10 cellular contexts compared by ENCODE assay signal in genomic region chr14:101737414-101738367, GRCh38. TPM values are rescaled to one million over a fixed set of nuclear protein-coding genes. Genes with fewer than 3 reads are reported as not detected.
DNase-seq lines count a peak whose midpoint lies in the region; ATAC-seq and TF ChIP-seq lines count a peak whose summit lies in the region.
"Had no signal": no experiment of that assay in that cellular context is flagged by ENCODE, and none has a peak within 500 bp of the region (broad histone marks: within the 10 kb centered on the region; RNA-seq: fewer than 3 reads in every experiment).

No MANE protein-coding gene starts in this region.

- ATAC-seq in GM23338: no peak
- no peak for ATAC-seq in lung (ENCODE audit: insufficient read depth, low FRiP score)
- ATAC-seq in HG03139 (IDR thresholded peaks at IDR 0.05; ENCODE audit: unreplicated experiment): no peak
- no peak for ATAC-seq in GM21390 (IDR thresholded peaks at IDR 0.05; ENCODE audit: unreplicated experiment)

- no peaks in the 10 kb centered on the region for H3K9me2 ChIP-seq in GM23338 (ENCODE audit: insufficient read depth)

- peaks cover 16 to 35% (median 22%) of the 10 kb centered on the region in 3 donors for H3K4me1 Mint-ChIP-seq in CD8-positive, alpha-beta memory T cell
- H3K4me1 Mint-ChIP-seq in GM23338: no peaks in the 10 kb centered on the region; the same call in 2 of the 3 replicates

- peaks cover 2% of the 10 kb centered on the region for H3K4me1 ChIP-seq in CD8-positive, alpha-beta memory T cell (ENCODE audit: insufficient read depth, low read length)
- H3K4me1 ChIP-seq in GM23338 (ENCODE audit: insufficient read depth): no peaks in the 10 kb centered on the region
- H3K4me1 ChIP-seq in lung (ENCODE audit: control insufficient read depth in 2 of 2, insufficient read depth in 2 of 2, low read length in 2 of 2): no peaks in the 10 kb centered on the region
- H3K4me1 ChIP-seq: tibial artery had no signal

- H4K20me1 ChIP-seq in GM23338 (replicated peaks; ENCODE audit: insufficient read depth): no peaks in the 10 kb centered on the region

- TF ChIP-seq CTCF in GM23338 (conservative IDR thresholded peaks at IDR 0.05; ENCODE audit: low read depth in 2 of 2) (peak; percentile 18 to 45; a peak in 2 of 4 replicates), lung (IDR thresholded peaks at IDR 0.05; ENCODE audit: control extremely low read depth, extremely low read depth) (no peak)

- no peaks in the 10 kb centered on the region for H3K36me3 ChIP-seq in CD8-positive, alpha-beta memory T cell (ENCODE audit: insufficient read depth, low read length)
- H3K36me3 ChIP-seq in GM23338 (ENCODE audit: insufficient read depth) (no peaks in the 10 kb centered on the region), lung (ENCODE audit: control insufficient read depth in 2 of 2, insufficient read depth in 2 of 2, low read length in 2 of 2) (no peaks in the 10 kb centered on the region)
- H3K36me3 ChIP-seq: tibial artery had no signal

- H3K36me3 Mint-ChIP-seq in CD8-positive, alpha-beta memory T cell: peaks cover 2 to 25% (median 3%) of the 10 kb centered on the region in 3 donors
- peaks cover 17% of the 10 kb centered on the region; the same call in 2 of the 3 replicates for H3K36me3 Mint-ChIP-seq in GM23338 (ENCODE audit: low read depth)

- H3K27me3 Mint-ChIP-seq in CD8-positive, alpha-beta memory T cell: no peaks in the 10 kb centered on the region
- H3K27me3 Mint-ChIP-seq in GM23338 (ENCODE audit: insufficient read depth, low read depth, poor library complexity): peaks cover 5% of the 10 kb centered on the region

- no peak overlapping the region for H2AFZ ChIP-seq in GM23338

- H3F3A ChIP-seq in GM23338 (replicated peaks; ENCODE audit: low read depth): no peaks in the 10 kb centered on the region

- H3K9me3 ChIP-seq in CD8-positive, alpha-beta memory T cell (ENCODE audit: low read length): peaks cover 11% of the 10 kb centered on the region
- H3K9me3 ChIP-seq in lung (ENCODE audit: control insufficient read depth in 2 of 2, insufficient read depth in 1 of 2, low read length in 1 of 2): peaks cover 0 to 8% of the 10 kb centered on the region in 2 donors

- CTCF ChIA-PET in CD8-positive, alpha-beta memory T cell (lab: Charles Lee): interaction anchor here (0.7 to 2.1 kb wide), 3 partner anchors 15 to 30 kb away, joined by 3 to 7 read pairs (median 5); no protein-coding TSS in a partner anchor

- H3K27ac Mint-ChIP-seq in CD8-positive, alpha-beta memory T cell: peak overlapping the region in 7 of 8 donors; percentile 8 to 85 (median 65)
- H3K27ac Mint-ChIP-seq in GM23338: no peak overlapping the region

- H3K4me3 ChIP-seq in CD8-positive, alpha-beta memory T cell (ENCODE audit: low read length): no peak overlapping the region
- no peak overlapping the region for H3K4me3 ChIP-seq in GM23338
- H3K4me3 ChIP-seq in lung: no peak overlapping the region
- H3K4me3 ChIP-seq: tibial artery had no signal

- DNase-seq in CD8-positive, alpha-beta memory T cell: no peak
- no peak for DNase-seq in GM23338 (ENCODE audit: low spot score)
- DNase-seq in activated CD4-positive, alpha-beta T cell treated with anti-CD3 and anti-CD28 coated beads, Interleukin-2, amount 50 U/mL, for 4 hours: peak; percentile 21 to 28
- DNase-seq in lung (ENCODE audit: low spot score): peak; percentile 16
- DNase-seq in glomerular visceral epithelial cell (ENCODE audit: extremely low spot score): no peak
- DNase-seq: activated CD4-positive, CD25-positive, alpha-beta regulatory T cell treated with anti-CD3 and anti-CD28 coated beads, Interleukin-2, amount 50 U/mL, for 72 hours; MV-4-11; tibial artery had no signal

- H3K9me3 Mint-ChIP-seq in CD8-positive, alpha-beta memory T cell: peaks cover 10 to 25% (median 21%) of the 10 kb centered on the region in 5 donors
- H3K9me3 Mint-ChIP-seq in GM23338: peaks cover 37% of the 10 kb centered on the region

- H3K27me3 ChIP-seq in CD8-positive, alpha-beta memory T cell (ENCODE audit: insufficient read depth, low read length, poor library complexity, severe bottlenecking): no peaks in the 10 kb centered on the region
- no peaks in the 10 kb centered on the region for H3K27me3 ChIP-seq in GM23338 (ENCODE audit: insufficient read depth)
- H3K27me3 ChIP-seq in lung (ENCODE audit: control insufficient read depth, insufficient read depth): no peaks in the 10 kb centered on the region

- POLR2A ChIA-PET in CD8-positive, alpha-beta memory T cell (lab: Charles Lee): no interaction called here

- no peak overlapping the region for H3K4me3 Mint-ChIP-seq in CD8-positive, alpha-beta memory T cell
- no peak overlapping the region for H3K4me3 Mint-ChIP-seq in GM23338

- 59 to 70% methylated on average over 11 of the region's 11 CpGs for WGBS in lung, 2 donors

- no peaks in the 10 kb centered on the region for H3K79me2 ChIP-seq in GM23338 (replicated peaks; ENCODE audit: insufficient read depth)

- H3K27ac ChIP-seq in CD8-positive, alpha-beta memory T cell (ENCODE audit: low read depth, low read length): no peak overlapping the region
- H3K27ac ChIP-seq in GM23338 (ENCODE audit: low read depth) (no peak overlapping the region), lung (ENCODE audit: low read depth in 1 of 2, low read length in 1 of 2) (no peak overlapping the region)
- H3K27ac ChIP-seq: tibial artery had no signal

- H3K4me2 ChIP-seq in GM23338: no peak overlapping the region

TF ChIP-seq in GM23338, 12 proteins besides CTCF, POLR2A, EP300 and RAD21:
- TF ChIP-seq STAT1 (IDR thresholded peaks at IDR 0.05; ENCODE audit: unreplicated experiment) (no peak), REST (IDR thresholded peaks at IDR 0.05; ENCODE audit: unreplicated experiment) (no peak), ZNF331 (CRISPR knock-in tag; IDR thresholded peaks at IDR 0.05; ENCODE audit: low read depth) (no peak), ETS1 (IDR thresholded peaks at IDR 0.05) (no peak), CREB1 (CRISPR knock-in tag; IDR thresholded peaks at IDR 0.05; ENCODE audit: low read depth) (no peak), POLR2AphosphoS5 (IDR thresholded peaks at IDR 0.05; ENCODE audit: low read depth) (no peak), ZNF114 (CRISPR knock-in tag; IDR thresholded peaks at IDR 0.05) (no peak)
TF ChIP-seq in GM23338: peak in this region for 0.

RNA-seq across cellular contexts. Expression of gene PPP2R5C, which starts 23.8 kb away (rescaled TPM):
- total RNA-seq in CD8-positive, alpha-beta memory T cell: 100 to 1,000 TPM; 278 to 307 TPM
- polyA plus RNA-seq in CD8-positive, alpha-beta memory T cell: 342 TPM
- total RNA-seq in GM23338 (2014; rRNA removed; shearing (Covaris generic)): 75.4 and 76.4 TPM in 2 replicates
- polyA plus RNA-seq in GM23338 (2016; fragmentation: Nextera tagmentation; extraction: Ambion mirVana): 75.3 and 79.7 TPM in 2 replicates
- 100 to 1,000 TPM; 148 to 180 TPM for total RNA-seq in lung
- polyA plus RNA-seq in lung: 100 to 1,000 TPM in 1 of 2 donors, 10 to 100 TPM in 1; 66.6 to 104 TPM

Comparison
In these comparisons a context has a peak if more than half of its experiments do, and no peak if none do; other contexts are left out.
1. DNase-seq: peak in activated CD4-positive, alpha-beta T cell treated with anti-CD3 and anti-CD28 coated beads, Interleukin-2, amount 50 U/mL, for 4 hours (2 of 2) and lung (single experiment); none in CD8-positive, alpha-beta memory T cell (0 of 5), GM23338 (single experiment) and glomerular visceral epithelial cell (single experiment).